ENCODE assay signal across 1 cellular context in the genomic region with DNA sequence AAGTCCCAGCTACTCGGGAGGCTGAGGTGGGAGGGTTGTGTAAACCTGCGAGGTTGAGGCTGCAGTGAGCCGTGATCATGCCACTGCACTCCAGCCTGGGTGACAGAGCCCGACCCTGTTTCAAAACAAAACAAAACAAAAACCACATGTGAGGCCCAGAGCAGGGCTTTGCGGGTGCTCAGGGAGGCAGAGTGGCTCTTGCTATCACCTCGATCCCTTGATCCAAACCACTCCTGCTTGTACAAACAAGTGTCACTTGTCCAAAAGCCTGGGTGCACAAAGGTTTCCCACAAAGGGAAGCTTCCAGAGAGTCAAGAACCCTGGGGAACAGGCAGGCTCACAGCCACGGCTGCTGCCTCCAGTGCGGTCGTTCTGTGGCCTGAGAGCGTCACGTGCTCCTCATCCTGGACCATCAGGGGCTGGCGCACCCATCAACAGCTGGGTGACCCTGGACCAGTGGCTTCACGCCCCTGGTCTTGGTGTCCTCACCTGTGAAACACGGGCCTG.
TF ChIP-seq lines count a peak whose summit lies in the region.

No MANE protein-coding gene starts in this region.

TF ChIP-seq in HepG2, 621 proteins besides CTCF, POLR2A, EP300 and RAD21 (continued from another document and continues in another):
- 0 out of 2 replicates have a peak, but pooled peaks have one; percentile 17 for TF ChIP-seq ZNF563 (CRISPR knock-in tag; IDR thresholded peaks at IDR 0.05)
- 0 out of 2 replicates have a peak, but pooled peaks have one; percentile 28 for TF ChIP-seq JUN (CRISPR knock-in tag; IDR thresholded peaks at IDR 0.05)
- TF ChIP-seq MAX (IDR thresholded peaks at IDR 0.05): peak; percentile 55; the same call in 1 of the 2 replicates
- TF ChIP-seq ZNF792 (CRISPR knock-in tag; IDR thresholded peaks at IDR 0.05): 0 out of 2 replicates have a peak, but pooled peaks have one; percentile 19
- TF ChIP-seq, protein P1, sequence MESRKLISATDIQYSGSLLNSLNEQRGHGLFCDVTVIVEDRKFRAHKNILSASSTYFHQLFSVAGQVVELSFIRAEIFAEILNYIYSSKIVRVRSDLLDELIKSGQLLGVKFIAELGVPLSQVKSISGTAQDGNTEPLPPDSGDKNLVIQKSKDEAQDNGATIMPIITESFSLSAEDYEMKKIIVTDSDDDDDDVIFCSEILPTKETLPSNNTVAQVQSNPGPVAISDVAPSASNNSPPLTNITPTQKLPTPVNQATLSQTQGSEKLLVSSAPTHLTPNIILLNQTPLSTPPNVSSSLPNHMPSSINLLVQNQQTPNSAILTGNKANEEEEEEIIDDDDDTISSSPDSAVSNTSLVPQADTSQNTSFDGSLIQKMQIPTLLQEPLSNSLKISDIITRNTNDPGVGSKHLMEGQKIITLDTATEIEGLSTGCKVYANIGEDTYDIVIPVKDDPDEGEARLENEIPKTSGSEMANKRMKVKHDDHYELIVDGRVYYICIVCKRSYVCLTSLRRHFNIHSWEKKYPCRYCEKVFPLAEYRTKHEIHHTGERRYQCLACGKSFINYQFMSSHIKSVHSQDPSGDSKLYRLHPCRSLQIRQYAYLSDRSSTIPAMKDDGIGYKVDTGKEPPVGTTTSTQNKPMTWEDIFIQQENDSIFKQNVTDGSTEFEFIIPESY (CRISPR knock-in tag; IDR thresholded peaks at IDR 0.05): 0 out of 2 replicates have a peak, but pooled peaks have one; percentile 21
- TF ChIP-seq SOX13 (IDR thresholded peaks at IDR 0.05): no peak
- peak in 1 of 2 experiments; percentile 24; a peak in 1 of 4 replicates for TF ChIP-seq SOX13 (CRISPR knock-in tag; conservative IDR thresholded peaks at IDR 0.05 in 1 of 2, IDR thresholded peaks at IDR 0.05 in 1 of 2)
- TF ChIP-seq RARA (CRISPR knock-in tag; IDR thresholded peaks at IDR 0.05): 0 out of 2 replicates have a peak, but pooled peaks have one; percentile 40
- 0 out of 2 replicates have a peak, but pooled peaks have one; percentile 55 for TF ChIP-seq ZNF713 (CRISPR knock-in tag; IDR thresholded peaks at IDR 0.05)
- 0 out of 2 replicates have a peak, but pooled peaks have one; percentile 23 for TF ChIP-seq SMAD1 (CRISPR knock-in tag; IDR thresholded peaks at IDR 0.05; ENCODE audit: borderline replicate concordance, low read depth)
- TF ChIP-seq, protein P2, sequence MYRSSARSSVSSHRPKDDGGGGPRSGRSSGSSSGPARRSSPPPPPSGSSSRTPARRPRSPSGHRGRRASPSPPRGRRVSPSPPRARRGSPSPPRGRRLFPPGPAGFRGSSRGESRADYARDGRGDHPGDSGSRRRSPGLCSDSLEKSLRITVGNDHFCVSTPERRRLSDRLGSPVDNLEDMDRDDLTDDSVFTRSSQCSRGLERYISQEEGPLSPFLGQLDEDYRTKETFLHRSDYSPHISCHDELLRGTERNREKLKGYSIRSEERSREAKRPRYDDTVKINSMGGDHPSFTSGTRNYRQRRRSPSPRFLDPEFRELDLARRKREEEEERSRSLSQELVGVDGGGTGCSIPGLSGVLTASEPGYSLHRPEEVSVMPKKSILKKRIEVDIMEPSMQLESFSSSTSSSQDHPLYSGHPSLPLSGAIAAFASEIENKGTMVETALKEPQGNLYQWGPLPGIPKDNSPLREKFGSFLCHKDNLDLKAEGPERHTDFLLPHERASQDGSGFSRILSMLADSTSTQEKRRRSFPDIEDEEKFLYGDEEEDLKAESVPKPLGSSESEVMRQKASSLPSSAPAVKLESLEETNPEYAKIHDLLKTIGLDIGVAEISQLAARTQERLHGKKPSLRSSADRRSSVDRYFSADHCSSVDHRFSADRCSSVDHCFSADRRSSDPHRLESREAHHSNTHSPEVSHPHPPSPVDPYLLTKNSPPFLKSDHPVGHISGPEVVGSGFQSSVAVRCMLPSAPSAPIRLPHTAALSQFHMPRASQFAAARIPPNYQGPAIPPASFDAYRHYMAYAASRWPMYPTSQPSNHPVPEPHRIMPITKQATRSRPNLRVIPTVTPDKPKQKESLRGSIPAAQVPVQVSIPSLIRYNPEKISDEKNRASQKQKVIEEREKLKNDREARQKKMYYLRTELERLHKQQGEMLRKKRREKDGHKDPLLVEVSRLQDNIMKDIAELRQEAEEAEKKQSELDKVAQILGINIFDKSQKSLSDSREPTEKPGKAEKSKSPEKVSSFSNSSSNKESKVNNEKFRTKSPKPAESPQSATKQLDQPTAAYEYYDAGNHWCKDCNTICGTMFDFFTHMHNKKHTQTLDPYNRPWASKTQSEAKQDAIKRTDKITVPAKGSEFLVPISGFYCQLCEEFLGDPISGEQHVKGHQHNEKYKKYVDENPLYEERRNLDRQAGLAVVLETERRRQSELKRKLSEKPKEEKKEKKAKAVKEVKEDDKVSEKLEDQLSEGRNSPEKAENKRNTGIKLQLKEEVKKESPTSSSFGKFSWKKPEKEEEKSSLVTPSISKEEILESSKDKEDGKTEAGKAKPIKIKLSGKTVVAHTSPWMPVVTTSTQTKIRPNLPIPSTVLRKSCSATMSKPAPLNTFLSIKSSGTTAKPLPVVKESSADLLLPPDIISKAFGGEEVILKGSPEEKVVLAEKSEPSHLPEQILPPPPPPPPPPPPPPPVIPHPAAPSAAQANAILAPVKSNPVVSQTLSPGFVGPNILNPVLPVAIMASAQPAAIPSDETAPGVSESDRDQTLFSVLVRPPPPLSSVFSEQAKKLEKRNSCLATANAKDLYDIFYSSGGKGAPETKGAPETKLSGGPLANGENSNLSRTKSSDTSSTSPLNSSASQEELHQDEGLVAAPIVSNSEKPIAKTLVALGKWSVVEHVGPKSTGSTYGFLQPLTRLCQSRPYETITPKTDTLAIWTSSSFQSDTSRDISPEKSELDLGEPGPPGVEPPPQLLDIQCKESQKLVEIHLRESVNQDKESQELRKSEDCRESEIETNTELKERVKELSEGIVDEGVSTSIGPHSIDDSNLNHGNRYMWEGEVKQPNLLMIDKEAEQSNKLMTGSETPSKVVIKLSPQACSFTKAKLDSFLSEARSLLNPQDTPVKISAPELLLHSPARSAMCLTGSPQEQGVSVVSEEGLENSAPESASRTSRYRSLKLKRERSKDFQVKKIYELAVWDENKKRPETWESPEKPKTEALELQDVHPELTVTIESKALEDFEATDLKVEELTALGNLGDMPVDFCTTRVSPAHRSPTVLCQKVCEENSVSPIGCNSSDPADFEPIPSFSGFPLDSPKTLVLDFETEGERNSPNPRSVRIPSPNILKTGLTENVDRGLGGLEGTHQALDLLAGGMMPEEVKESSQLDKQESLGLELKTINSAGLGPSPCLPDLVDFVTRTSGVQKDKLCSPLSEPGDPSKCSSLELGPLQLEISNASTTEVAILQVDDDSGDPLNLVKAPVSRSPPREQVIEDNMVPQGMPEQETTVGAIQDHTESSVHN (CRISPR knock-in tag; IDR thresholded peaks at IDR 0.05): 0 out of 2 replicates have a peak, but pooled peaks have one; percentile 40
- TF ChIP-seq MYC (CRISPR knock-in tag; IDR thresholded peaks at IDR 0.05; ENCODE audit: borderline replicate concordance): peak; percentile 31; the same call in 1 of the 2 replicates
- TF ChIP-seq ZNF362 (CRISPR knock-in tag; IDR thresholded peaks at IDR 0.05; ENCODE audit: borderline replicate concordance): 0 out of 2 replicates have a peak, but pooled peaks have one; percentile 33
- peak; percentile 30; the same call in 1 of the 2 replicates for TF ChIP-seq GATAD1 (CRISPR knock-in tag; IDR thresholded peaks at IDR 0.05)
- peak; percentile 33; the same call in 1 of the 2 replicates for TF ChIP-seq MNT (IDR thresholded peaks at IDR 0.05)
- TF ChIP-seq ZNF678 (CRISPR knock-in tag; IDR thresholded peaks at IDR 0.05): no peak
- no peak for TF ChIP-seq MED8 (CRISPR knock-in tag; IDR thresholded peaks at IDR 0.05; ENCODE audit: insufficient replicate concordance)
- TF ChIP-seq KDM2A (CRISPR knock-in tag; IDR thresholded peaks at IDR 0.05; ENCODE audit: borderline replicate concordance, low read depth): 0 out of 2 replicates have a peak, but pooled peaks have one; percentile 5
- TF ChIP-seq, protein P3, sequence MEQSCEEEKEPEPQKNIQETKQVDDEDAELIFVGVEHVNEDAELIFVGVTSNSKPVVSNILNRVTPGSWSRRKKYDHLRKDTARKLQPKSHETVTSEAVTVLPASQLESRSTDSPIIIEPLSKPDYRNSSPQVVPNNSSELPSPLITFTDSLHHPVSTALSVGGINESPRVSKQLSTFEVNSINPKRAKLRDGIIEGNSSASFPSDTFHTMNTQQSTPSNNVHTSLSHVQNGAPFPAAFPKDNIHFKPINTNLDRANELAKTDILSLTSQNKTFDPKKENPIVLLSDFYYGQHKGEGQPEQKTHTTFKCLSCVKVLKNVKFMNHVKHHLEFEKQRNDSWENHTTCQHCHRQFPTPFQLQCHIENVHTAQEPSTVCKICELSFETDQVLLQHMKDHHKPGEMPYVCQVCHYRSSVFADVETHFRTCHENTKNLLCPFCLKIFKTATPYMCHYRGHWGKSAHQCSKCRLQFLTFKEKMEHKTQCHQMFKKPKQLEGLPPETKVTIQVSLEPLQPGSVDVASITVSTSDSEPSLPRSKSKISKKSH (CRISPR knock-in tag; IDR thresholded peaks at IDR 0.05; ENCODE audit: borderline replicate concordance): 0 out of 2 replicates have a peak, but pooled peaks have one; percentile 4
- peak; percentile 67 for TF ChIP-seq BHLHE40 (IDR thresholded peaks at IDR 0.05; ENCODE audit: low read length)
- TF ChIP-seq ZMYM4 (CRISPR knock-in tag; IDR thresholded peaks at IDR 0.05): 0 out of 2 replicates have a peak, but pooled peaks have one; percentile 33
- TF ChIP-seq, protein P4, sequence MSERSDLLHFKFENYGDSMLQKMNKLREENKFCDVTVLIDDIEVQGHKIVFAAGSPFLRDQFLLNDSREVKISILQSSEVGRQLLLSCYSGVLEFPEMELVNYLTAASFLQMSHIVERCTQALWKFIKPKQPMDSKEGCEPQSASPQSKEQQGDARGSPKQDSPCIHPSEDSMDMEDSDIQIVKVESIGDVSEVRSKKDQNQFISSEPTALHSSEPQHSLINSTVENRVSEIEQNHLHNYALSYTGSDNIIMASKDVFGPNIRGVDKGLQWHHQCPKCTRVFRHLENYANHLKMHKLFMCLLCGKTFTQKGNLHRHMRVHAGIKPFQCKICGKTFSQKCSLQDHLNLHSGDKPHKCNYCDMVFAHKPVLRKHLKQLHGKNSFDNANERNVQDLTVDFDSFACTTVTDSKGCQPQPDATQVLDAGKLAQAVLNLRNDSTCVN (CRISPR knock-in tag; IDR thresholded peaks at IDR 0.05; ENCODE audit: borderline replicate concordance): peak; percentile 74; the same call in 1 of the 2 replicates
- no peak for TF ChIP-seq FOXP1 (IDR thresholded peaks at IDR 0.05)
- TF ChIP-seq FOXP1 (CRISPR knock-in tag; IDR thresholded peaks at IDR 0.05): peak; percentile 41; the same call in 1 of the 2 replicates
- TF ChIP-seq ZNF746 (CRISPR knock-in tag; IDR thresholded peaks at IDR 0.05): peak; percentile 21; the same call in 1 of the 2 replicates
- 0 out of 2 replicates have a peak, but pooled peaks have one; percentile 62 for TF ChIP-seq TFE3 (CRISPR knock-in tag; IDR thresholded peaks at IDR 0.05)
- TF ChIP-seq DBP (CRISPR knock-in tag; IDR thresholded peaks at IDR 0.05; ENCODE audit: not compliant biosample characterization): no peak
- TF ChIP-seq HOXA5 (CRISPR knock-in tag; IDR thresholded peaks at IDR 0.05): peak; percentile 45; the same call in 1 of the 2 replicates
- no peak for TF ChIP-seq NR2F6 (IDR thresholded peaks at IDR 0.05)
- 0 out of 2 replicates have a peak, but pooled peaks have one; percentile 11 for TF ChIP-seq NR2F6 (CRISPR knock-in tag; IDR thresholded peaks at IDR 0.05)
- TF ChIP-seq RBM39 (IDR thresholded peaks at IDR 0.05; ENCODE audit: low read depth, low read length, poor library complexity, severe bottlenecking): peak; percentile 5
- 0 out of 2 replicates have a peak, but pooled peaks have one; percentile 64 for TF ChIP-seq ZMYM2 (CRISPR knock-in tag; IDR thresholded peaks at IDR 0.05)
- no peak for TF ChIP-seq ZNF567 (CRISPR knock-in tag; IDR thresholded peaks at IDR 0.05; ENCODE audit: borderline replicate concordance)
- 0 out of 2 replicates have a peak, but pooled peaks have one; percentile 22 for TF ChIP-seq BCL6 (CRISPR knock-in tag; IDR thresholded peaks at IDR 0.05)
- 0 out of 2 replicates have a peak, but pooled peaks have one; percentile 48 for TF ChIP-seq ZNF264 (CRISPR knock-in tag; IDR thresholded peaks at IDR 0.05)
- no peak for TF ChIP-seq ZNF674 (CRISPR knock-in tag; IDR thresholded peaks at IDR 0.05; ENCODE audit: low read depth)
